Comparison of ENCODE assay signal across 1 cellular context in genomic region chrX:73262991-73263390, GRCh38.
TF ChIP-seq lines count a peak whose summit lies in the region.

No MANE protein-coding gene starts in this region.

TF ChIP-seq in GM23338, 12 proteins besides CTCF, POLR2A, EP300 and RAD21:
- no peak for TF ChIP-seq ZNF462 (CRISPR knock-in tag; IDR thresholded peaks at IDR 0.05)
- no peak for TF ChIP-seq EZH2phosphoT487 (IDR thresholded peaks at IDR 0.05; ENCODE audit: unreplicated experiment)
- TF ChIP-seq REST (IDR thresholded peaks at IDR 0.05; ENCODE audit: unreplicated experiment): no peak
- no peak for TF ChIP-seq ZNF331 (CRISPR knock-in tag; IDR thresholded peaks at IDR 0.05; ENCODE audit: low read depth)
- no peak for TF ChIP-seq STAT1 (IDR thresholded peaks at IDR 0.05; ENCODE audit: unreplicated experiment)
- no peak for TF ChIP-seq NANOG (IDR thresholded peaks at IDR 0.05; ENCODE audit: borderline replicate concordance)
- TF ChIP-seq POLR2AphosphoS5 (IDR thresholded peaks at IDR 0.05; ENCODE audit: low read depth): no peak
- no peak for TF ChIP-seq ETS1 (IDR thresholded peaks at IDR 0.05)
- TF ChIP-seq ZNF114 (CRISPR knock-in tag; IDR thresholded peaks at IDR 0.05): no peak
- TF ChIP-seq JUNB (IDR thresholded peaks at IDR 0.05; ENCODE audit: unreplicated experiment): no peak
- TF ChIP-seq CREB1 (CRISPR knock-in tag; IDR thresholded peaks at IDR 0.05; ENCODE audit: low read depth): no peak
- no peak for TF ChIP-seq EZH2 (IDR thresholded peaks at IDR 0.05; ENCODE audit: low read depth, unreplicated experiment)
